Comparison of ENCODE assay signal across 8 cellular contexts in the genomic region with DNA sequence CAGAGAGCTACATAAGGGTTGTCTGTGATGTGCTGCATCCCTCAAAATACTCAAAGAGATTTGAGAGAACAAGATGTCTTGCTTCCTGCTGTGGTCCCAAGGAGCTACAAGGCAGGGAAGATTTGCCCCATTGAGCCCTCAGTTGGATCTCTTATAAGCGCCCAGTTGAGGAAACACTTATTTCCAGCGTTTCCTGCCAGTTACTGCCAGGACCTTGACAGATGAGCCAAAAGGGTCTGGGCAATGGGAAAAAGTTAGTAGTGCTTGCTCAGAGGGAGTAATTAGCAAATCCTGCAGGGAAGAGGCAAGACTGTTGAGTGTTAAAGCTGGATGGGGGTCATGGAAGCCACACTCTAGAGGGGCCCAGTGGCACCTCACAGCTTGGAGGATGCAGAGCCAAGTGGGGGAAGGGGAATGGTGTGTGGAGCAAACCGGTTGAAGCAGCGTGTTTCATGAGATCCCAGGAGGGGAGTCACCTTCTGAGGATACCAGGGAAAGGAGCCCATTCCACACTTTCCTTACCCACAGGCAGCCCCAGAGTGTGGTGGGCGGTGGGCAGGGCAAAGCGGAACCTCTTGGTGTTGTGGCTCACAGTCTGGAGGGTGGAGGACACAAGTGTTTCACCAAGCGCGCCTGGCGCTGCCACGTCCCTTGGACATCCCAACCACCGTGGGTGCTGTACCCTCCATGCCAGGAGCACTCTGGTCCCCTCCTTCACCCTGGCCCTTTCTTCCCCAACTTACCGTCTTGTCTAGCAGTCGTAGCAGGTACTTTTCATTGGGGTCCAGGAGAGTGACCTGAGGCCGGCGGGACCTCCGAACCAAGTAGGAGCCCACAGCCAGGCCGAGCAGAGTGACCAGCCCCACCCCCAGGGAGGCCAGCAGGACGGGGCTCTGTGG. TPM values are rescaled to one million over a fixed set of nuclear protein-coding genes. Genes with fewer than 3 reads are reported as not detected.
DNase-seq lines count a peak whose midpoint lies in the region; ATAC-seq, FAIRE-seq and TF ChIP-seq lines count a peak whose summit lies in the region.

No MANE protein-coding gene starts in this region.

- TF ChIP-seq CTCF in A673 (conservative IDR thresholded peaks at IDR 0.05; ENCODE audit: low read depth, low read length) (no peak), brain microvascular endothelial cell (IDR thresholded peaks at IDR 0.05; ENCODE audit: low read depth, low read length, missing control alignments) (no peak), right lobe of liver (IDR thresholded peaks at IDR 0.05) (no peak), transverse colon (IDR thresholded peaks at IDR 0.05) (peak in 1 of 5 experiments; percentile 6)

- peaks cover 5% of the 10 kb centered on the region for H3K36me3 ChIP-seq in A673 (ENCODE audit: insufficient read depth, low read length, poor library complexity, severe bottlenecking)
- H3K36me3 ChIP-seq in brain microvascular endothelial cell (replicated peaks) = peaks cover 8% of the 10 kb centered on the region
- peaks cover 0 to 25% (median 0%) of the 10 kb centered on the region in 4 donors for H3K36me3 ChIP-seq in right lobe of liver
- no peaks in the 10 kb centered on the region for H3K36me3 ChIP-seq in transverse colon

- peaks cover 5% of the 10 kb centered on the region for H3K4me1 ChIP-seq in A673 (ENCODE audit: insufficient read depth, low read length, poor library complexity, severe bottlenecking)
- H3K4me1 ChIP-seq in right lobe of liver = peaks cover 0 to 18% (median 6%) of the 10 kb centered on the region in 4 donors
- peaks cover 7 to 23% (median 20%) of the 10 kb centered on the region in 4 donors for H3K4me1 ChIP-seq in transverse colon

- H3K9me3 ChIP-seq in A673 (ENCODE audit: low read depth, low read length, poor library complexity, severe bottlenecking) (no peaks in the 10 kb centered on the region), right lobe of liver (no peaks in the 10 kb centered on the region), transverse colon (no peaks in the 10 kb centered on the region)

- TF ChIP-seq EP300 in transverse colon (IDR thresholded peaks at IDR 0.05; ENCODE audit: low read depth) = no peak

- DNase-seq in A673 (ENCODE audit: low spot score) (no peak), brain microvascular endothelial cell (no peak), right lobe of liver (peak in 1 of 3 donors; percentile 30), transverse colon (no peak), DMS153 treated with DMSO at 0.1 percent for 48 hours (lab: John Stamatoyannopoulos, UW; ENCODE audit: unreplicated experiment) (no peak), H54 (ENCODE audit: insufficient read length, low spot score) (no peak), NAMALWA (ENCODE audit: low spot score) (no peak)

- FAIRE-seq in H54 (lab: Jason Lieb, UNC) = no peak

- CTCF ChIA-PET in A673 (lab: Charles Lee) = no interaction called here

- in situ Hi-C loops in brain microvascular endothelial cell (cut with HindIII; ENCODE audit: low pct_ligation_motif_present, low sequenced_read_pairs) (no loop called here), transverse colon (cut with MboI; ENCODE audit: low pct_ligation_motif_present in 1 of 4, low pct_unique_long_range_greater_than_20kb in 1 of 4, low sequenced_read_pairs in 3 of 4) (no loop called here)

- peak; percentile 9 for ATAC-seq in HG03095 (IDR thresholded peaks at IDR 0.05; ENCODE audit: unreplicated experiment)
- no peak for ATAC-seq in right lobe of liver

- H3K4me3 ChIP-seq in A673 (ENCODE audit: low read depth, low read length, poor library complexity, severe bottlenecking) = peak overlapping the region; percentile 93
- peak overlapping the region; percentile 90 for H3K4me3 ChIP-seq in brain microvascular endothelial cell (ENCODE audit: low read depth, low read length)
- H3K4me3 ChIP-seq in right lobe of liver = peak overlapping the region; percentile 94 to 98 (median 96)
- H3K4me3 ChIP-seq in transverse colon = peak overlapping the region; percentile 70 to 98 (median 90)

- TSS peak; percentile 48 for BruUV-seq in A673 (replicated peaks; lab: Mats Ljungman, UMichigan)

- POLR2A ChIA-PET in A673 (lab: Charles Lee; ENCODE audit: low non-redundant PET) = no interaction called here

- H3K27ac ChIP-seq in A673 (ENCODE audit: low read depth, low read length, poor library complexity, severe bottlenecking) = peak overlapping the region; percentile 62
- peak overlapping the region; percentile 64 for H3K27ac ChIP-seq in brain microvascular endothelial cell
- peak overlapping the region; percentile 69 to 88 (median 73) for H3K27ac ChIP-seq in right lobe of liver
- H3K27ac ChIP-seq in transverse colon = peak overlapping the region; percentile 87 to 96 (median 92)

- no peaks in the 10 kb centered on the region for H3K27me3 ChIP-seq in A673 (replicated peaks; ENCODE audit: insufficient read depth, low read depth, low read length, poor library complexity)
- H3K27me3 ChIP-seq in brain microvascular endothelial cell (replicated peaks) = no peaks in the 10 kb centered on the region
- H3K27me3 ChIP-seq in right lobe of liver = no peaks in the 10 kb centered on the region
- H3K27me3 ChIP-seq in transverse colon = no peaks in the 10 kb centered on the region

- TF ChIP-seq POLR2A in right lobe of liver (IDR thresholded peaks at IDR 0.05) (no peak), transverse colon (IDR thresholded peaks at IDR 0.05) (no peak), H54 (IDR thresholded peaks at IDR 0.05; ENCODE audit: low read depth, low read length) (no peak)

- intact Hi-C loops in A673 (cut with micrococcal nuclease; ENCODE audit: unreplicated experiment) (no loop called here), right lobe of liver (cut with DNase I) (no loop called here), transverse colon (cut with DNase I; ENCODE audit: low total_unique reads) (no loop called here)

- 43% methylated on average over 6 of the region's 18 CpGs for WGBS in right lobe of liver (ENCODE audit: insufficient coverage, low coverage, low lambda C conversion rate, missing lambda C conversion rate)
- 53 to 74% methylated on average over 5 to 18 of the region's 18 CpGs for WGBS in transverse colon (ENCODE audit: low coverage in 1 of 2), 2 donors

RNA-seq across cellular contexts. Expression of gene CYB5R1, which starts 0.8 kb away (rescaled TPM):
- total RNA-seq in A673 (2021) (27.8 and 28.3 TPM in 2 replicates), right lobe of liver (10 to 100 TPM; 29.6 to 42.7 (median 36.4) TPM), transverse colon (10 to 100 TPM in 3 of 4 donors, 1 to 10 TPM in 1; 2.2 to 35.9 (median 26.7) TPM)

RNA-seq across cellular contexts. Expression of gene ADIPOR1, which starts 8.1 kb away (rescaled TPM):
- 79.1 and 81.4 TPM in 2 replicates for total RNA-seq in A673 (2021)
- 10 to 100 TPM; 49.3 to 88.3 (median 61.1) TPM for total RNA-seq in right lobe of liver
- total RNA-seq in transverse colon = 100 to 1,000 TPM in 1 of 4 donors, 10 to 100 TPM in 3; 19.1 to 103 (median 60.6) TPM

RNA-seq across cellular contexts. Expression of gene KLHL12, which starts 39.2 kb away (rescaled TPM):
- 17.8 and 22.9 TPM in 2 replicates for total RNA-seq in A673 (2021)
- 10 to 100 TPM; 10.7 to 13.0 (median 12.3) TPM for total RNA-seq in right lobe of liver
- total RNA-seq in transverse colon = 10 to 100 TPM; 10.5 to 26.6 (median 19.4) TPM

RNA-seq across cellular contexts. Expression of gene TMEM183A, which starts 40.9 kb away (rescaled TPM):
- total RNA-seq in A673 (2021) = 65.1 and 68.4 TPM in 2 replicates
- total RNA-seq in right lobe of liver = 10 to 100 TPM; 21.4 to 38.1 (median 31.0) TPM
- total RNA-seq in transverse colon = 100 to 1,000 TPM; 104 to 253 (median 111) TPM
